ENCODE assay signal across 16 cellular contexts in the genomic region with DNA sequence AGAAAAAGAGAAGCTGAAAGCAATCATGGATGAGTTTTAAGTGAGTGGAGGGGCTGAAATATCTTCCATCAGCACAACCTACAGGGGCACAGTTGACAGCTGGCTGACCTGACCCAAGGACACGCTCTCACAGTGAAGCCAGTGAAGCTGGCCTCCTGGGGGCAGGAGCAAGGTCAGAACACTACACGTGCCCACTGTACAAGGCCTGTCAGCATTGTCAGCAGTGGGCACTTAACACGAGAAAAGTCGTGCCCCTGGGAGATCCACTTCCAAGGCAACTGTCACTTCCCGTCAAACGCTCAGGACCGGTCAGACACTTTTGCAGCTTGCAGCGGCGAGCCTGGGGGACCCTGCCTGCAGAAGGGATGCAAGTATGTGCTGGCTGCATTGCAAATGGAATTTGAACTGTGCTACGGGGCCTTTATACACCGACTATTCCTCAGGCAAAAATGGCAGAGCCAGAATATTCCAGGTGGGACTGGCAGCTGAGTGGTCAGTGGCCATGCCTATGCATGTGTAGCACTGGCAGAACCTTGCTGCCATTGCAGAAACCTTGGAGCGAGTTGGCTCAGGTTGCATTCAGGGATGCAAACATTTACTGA.
DNase-seq lines count a peak whose midpoint lies in the region; ATAC-seq and TF ChIP-seq lines count a peak whose summit lies in the region.
"Had no signal": no experiment of that assay in that cellular context is flagged by ENCODE, and none has a peak within 500 bp of the region (broad histone marks: within the 10 kb centered on the region; RNA-seq: fewer than 3 reads in every experiment).

No MANE protein-coding gene starts in this region.

- H3K9me3 ChIP-seq in T-helper 17 cell (ENCODE audit: control insufficient read depth, low read length, poor library complexity, severe bottlenecking) (no peaks in the 10 kb centered on the region), uterus (no peaks in the 10 kb centered on the region)
- H3K9me3 ChIP-seq: MG63 had no signal

- peak overlapping the region; percentile 61 for H3K27ac Mint-ChIP-seq in stimulated activated naive CD8-positive, alpha-beta T cell treated with anti-CD3 and anti-CD28 coated beads, Interleukin-15, Interleukin-2, amounts not matched to agents 100 ng/mL and 50 ng/mL, for 24 hours
- H3K27ac Mint-ChIP-seq in stimulated activated naive CD8-positive, alpha-beta T cell treated with anti-CD3 and anti-CD28 coated beads, Interleukin-15, amount 100 ng/mL, for 72 hours: no peak overlapping the region
- H3K27ac Mint-ChIP-seq in T-helper 17 cell (peak overlapping the region; percentile 83), naive B cell (peak overlapping the region; percentile 1 to 96 (median 91))
- H3K27ac Mint-ChIP-seq: activated CD4-positive, alpha-beta T cell treated with anti-CD3 and anti-CD28 coated beads for 36 hours had no signal

- no peak for TF ChIP-seq CTCF in uterus (IDR thresholded peaks at IDR 0.05)

- H3K9me3 Mint-ChIP-seq in stimulated activated naive CD8-positive, alpha-beta T cell treated with anti-CD3 and anti-CD28 coated beads, Interleukin-15, Interleukin-2, amounts not matched to agents 100 ng/mL and 50 ng/mL, for 24 hours: peaks cover 10% of the 10 kb centered on the region
- H3K9me3 Mint-ChIP-seq in stimulated activated naive CD8-positive, alpha-beta T cell treated with anti-CD3 and anti-CD28 coated beads, Interleukin-15, amount 100 ng/mL, for 72 hours: peaks cover 9 to 17% of the 10 kb centered on the region in 2 donors
- H3K9me3 Mint-ChIP-seq in naive B cell: no peaks in the 10 kb centered on the region

- H3K36me3 ChIP-seq in uterus: no peaks in the 10 kb centered on the region
- H3K36me3 ChIP-seq: MG63 had no signal

- no peak for ATAC-seq in stimulated activated naive CD8-positive, alpha-beta T cell treated with anti-CD3 and anti-CD28 coated beads, Interleukin-15, amount 100 ng/mL, for 72 hours
- ATAC-seq in T-helper 17 cell (no peak), naive B cell (ENCODE audit: low read depth in 2 of 2) (no peak), GM18907 (IDR thresholded peaks at IDR 0.05; ENCODE audit: unreplicated experiment) (no peak)
- ATAC-seq: activated CD4-positive, alpha-beta T cell treated with anti-CD3 and anti-CD28 coated beads for 36 hours had no signal

- no peak overlapping the region for H3K4me3 Mint-ChIP-seq in stimulated activated naive CD8-positive, alpha-beta T cell treated with anti-CD3 and anti-CD28 coated beads, Interleukin-15, Interleukin-2, amounts not matched to agents 100 ng/mL and 50 ng/mL, for 24 hours
- no peak overlapping the region for H3K4me3 Mint-ChIP-seq in stimulated activated naive CD8-positive, alpha-beta T cell treated with anti-CD3 and anti-CD28 coated beads, Interleukin-15, amount 100 ng/mL, for 72 hours
- H3K4me3 Mint-ChIP-seq in T-helper 17 cell (no peak overlapping the region), naive B cell (peak overlapping the region in 7 of 8 donors; percentile 48 to 93 (median 81))
- H3K4me3 Mint-ChIP-seq: activated CD4-positive, alpha-beta T cell treated with anti-CD3 and anti-CD28 coated beads for 36 hours had no signal

- H3K4me3 ChIP-seq in uterus: no peak overlapping the region
- H3K4me3 ChIP-seq: MG63 had no signal

- H3K27me3 ChIP-seq in uterus: no peaks in the 10 kb centered on the region
- H3K27me3 ChIP-seq: MG63 had no signal

- no peak for DNase-seq in stimulated activated naive CD8-positive, alpha-beta T cell treated with anti-CD3 and anti-CD28 coated beads, Interleukin-15, amount 100 ng/mL, for 72 hours
- DNase-seq in T-helper 17 cell (no peak), naive B cell (no peak), uterus (no peak), mesenteric fat pad (ENCODE audit: low spot score) (no peak), CD1c-positive myeloid dendritic cell (ENCODE audit: extremely low spot score) (no peak)
- DNase-seq: activated CD4-positive, alpha-beta T cell treated with anti-CD3 and anti-CD28 coated beads for 36 hours; activated T-cell treated with anti-CD3 and anti-CD28 coated beads for 4 hours; amygdala; DMS153; MG63; NCI-H187; NCI-H446; SIG-M5 had no signal

- intact Hi-C loops in uterus (cut with DNase I; ENCODE audit: low total_unique reads): no loop called here

- H3K27me3 Mint-ChIP-seq in stimulated activated naive CD8-positive, alpha-beta T cell treated with anti-CD3 and anti-CD28 coated beads, Interleukin-15, Interleukin-2, amounts not matched to agents 100 ng/mL and 50 ng/mL, for 24 hours: no peaks in the 10 kb centered on the region
- H3K27me3 Mint-ChIP-seq in stimulated activated naive CD8-positive, alpha-beta T cell treated with anti-CD3 and anti-CD28 coated beads, Interleukin-15, amount 100 ng/mL, for 72 hours: no peaks in the 10 kb centered on the region
- H3K27me3 Mint-ChIP-seq in T-helper 17 cell (no peaks in the 10 kb centered on the region), naive B cell (no peaks in the 10 kb centered on the region)
- H3K27me3 Mint-ChIP-seq: activated CD4-positive, alpha-beta T cell treated with anti-CD3 and anti-CD28 coated beads for 36 hours had no signal

- no peak for TF ChIP-seq POLR2A in uterus (IDR thresholded peaks at IDR 0.05)

- H3K4me1 Mint-ChIP-seq in stimulated activated naive CD8-positive, alpha-beta T cell treated with anti-CD3 and anti-CD28 coated beads, Interleukin-15, Interleukin-2, amounts not matched to agents 100 ng/mL and 50 ng/mL, for 24 hours (ENCODE audit: low read depth): peaks cover 68% of the 10 kb centered on the region
- peaks cover 84% of the 10 kb centered on the region for H3K4me1 Mint-ChIP-seq in stimulated activated naive CD8-positive, alpha-beta T cell treated with anti-CD3 and anti-CD28 coated beads, Interleukin-15, amount 100 ng/mL, for 72 hours
- H3K4me1 Mint-ChIP-seq in T-helper 17 cell (peaks cover 59% of the 10 kb centered on the region), naive B cell (peaks cover 54 to 76% (median 71%) of the 10 kb centered on the region in 3 donors)

- peaks cover 0 to 25% of the 10 kb centered on the region in 2 donors for H3K4me1 ChIP-seq in uterus

- H3K36me3 Mint-ChIP-seq in stimulated activated naive CD8-positive, alpha-beta T cell treated with anti-CD3 and anti-CD28 coated beads, Interleukin-15, Interleukin-2, amounts not matched to agents 100 ng/mL and 50 ng/mL, for 24 hours (ENCODE audit: low read depth): peaks cover 32% of the 10 kb centered on the region
- peaks cover 14% of the 10 kb centered on the region for H3K36me3 Mint-ChIP-seq in T-helper 17 cell (ENCODE audit: low read depth)
- H3K36me3 Mint-ChIP-seq in naive B cell: peaks cover 0 to 12% of the 10 kb centered on the region in 2 donors

- peak overlapping the region; percentile 66 to 79 for H3K27ac ChIP-seq in uterus

Comparison
In these comparisons a context has a peak if more than half of its experiments do, and no peak if none do; other contexts are left out.
1. H3K27ac Mint-ChIP-seq: peak in stimulated activated naive CD8-positive, alpha-beta T cell treated with anti-CD3 and anti-CD28 coated beads, Interleukin-15, Interleukin-2, amounts not matched to agents 100 ng/mL and 50 ng/mL, for 24 hours (single experiment), T-helper 17 cell (single experiment) and naive B cell (6 of 6); none in stimulated activated naive CD8-positive, alpha-beta T cell treated with anti-CD3 and anti-CD28 coated beads, Interleukin-15, amount 100 ng/mL, for 72 hours (0 of 2).
2. H3K4me3 Mint-ChIP-seq: peak in naive B cell (7 of 8); none in stimulated activated naive CD8-positive, alpha-beta T cell treated with anti-CD3 and anti-CD28 coated beads, Interleukin-15, Interleukin-2, amounts not matched to agents 100 ng/mL and 50 ng/mL, for 24 hours (single experiment), stimulated activated naive CD8-positive, alpha-beta T cell treated with anti-CD3 and anti-CD28 coated beads, Interleukin-15, amount 100 ng/mL, for 72 hours (0 of 2) and T-helper 17 cell (single experiment).